In the genomic region with DNA sequence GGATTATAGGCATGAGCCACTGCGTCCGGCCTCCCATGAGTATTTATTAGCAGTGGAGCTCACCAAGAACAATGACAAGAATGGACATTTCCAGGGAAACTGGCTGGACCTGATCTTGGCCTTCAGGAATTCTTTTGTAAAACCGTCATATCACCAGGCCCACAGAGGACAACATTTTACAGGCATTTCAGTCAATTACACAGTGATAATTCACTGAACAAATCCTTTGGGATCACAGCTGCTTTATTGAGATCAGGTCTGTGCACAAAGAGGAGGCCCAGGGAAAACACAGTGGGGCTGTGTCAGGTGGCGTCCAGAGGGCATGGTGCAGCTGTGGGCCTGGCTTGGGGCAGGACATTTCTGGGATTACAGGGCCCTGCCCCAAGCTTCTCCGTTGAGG, we compare ENCODE assay signal across 22 cellular contexts. TPM values are rescaled to one million over a fixed set of nuclear protein-coding genes. Genes with fewer than 3 reads are reported as not detected.
"Had no signal": no experiment of that assay in that cellular context is flagged by ENCODE, and none has a peak within 500 bp of the region (broad histone marks: within the 10 kb centered on the region; RNA-seq: fewer than 3 reads in every experiment).

No MANE protein-coding gene starts in this region.

- H3K27ac Mint-ChIP-seq: activated CD4-positive, alpha-beta T cell treated with anti-CD3 and anti-CD28 coated beads, Interleukin-2, amount 10 ng/mL, durations not matched to agents 7 days and 5 days; activated CD8-positive, alpha-beta memory T cell treated with anti-CD3 and anti-CD28 coated beads, Interleukin-2, amount 10 ng/mL, durations not matched to agents 7 days and 5 days; activated CD8-positive, alpha-beta T cell treated with anti-CD3 and anti-CD28 coated beads for 36 hours; activated naive CD4-positive, alpha-beta T cell treated with anti-CD3 and anti-CD28 coated beads, Interleukin-2, amount 10 ng/mL, durations not matched to agents 7 days and 5 days; dendritic cell treated with granulocyte-macrophage colony-stimulating factor and Interleukin-4, amounts not matched to agents 40 ng/mL and 50 ng/mL, for 4 days; stimulated activated naive CD8-positive, alpha-beta T cell treated with anti-CD3 and anti-CD28 coated beads, Interleukin-15, Interleukin-2, amounts not matched to agents 100 ng/mL and 50 ng/mL, for 24 hours; T-helper 17 cell had no signal

- H3K4me3 Mint-ChIP-seq: activated CD4-positive, alpha-beta T cell treated with anti-CD3 and anti-CD28 coated beads, Interleukin-2, amount 10 ng/mL, durations not matched to agents 7 days and 5 days; activated CD8-positive, alpha-beta memory T cell treated with anti-CD3 and anti-CD28 coated beads, Interleukin-2, amount 10 ng/mL, durations not matched to agents 7 days and 5 days; activated CD8-positive, alpha-beta T cell treated with anti-CD3 and anti-CD28 coated beads for 36 hours; activated naive CD4-positive, alpha-beta T cell treated with anti-CD3 and anti-CD28 coated beads, Interleukin-2, amount 10 ng/mL, durations not matched to agents 7 days and 5 days; dendritic cell treated with granulocyte-macrophage colony-stimulating factor and Interleukin-4, amounts not matched to agents 40 ng/mL and 50 ng/mL, for 4 days; stimulated activated naive CD8-positive, alpha-beta T cell treated with anti-CD3 and anti-CD28 coated beads, Interleukin-15, Interleukin-2, amounts not matched to agents 100 ng/mL and 50 ng/mL, for 24 hours; T-helper 17 cell had no signal

- H3K27me3 Mint-ChIP-seq: activated CD4-positive, alpha-beta T cell treated with anti-CD3 and anti-CD28 coated beads, Interleukin-2, amount 10 ng/mL, durations not matched to agents 7 days and 5 days; activated CD8-positive, alpha-beta memory T cell treated with anti-CD3 and anti-CD28 coated beads, Interleukin-2, amount 10 ng/mL, durations not matched to agents 7 days and 5 days; activated CD8-positive, alpha-beta T cell treated with anti-CD3 and anti-CD28 coated beads for 36 hours; dendritic cell treated with granulocyte-macrophage colony-stimulating factor and Interleukin-4, amounts not matched to agents 40 ng/mL and 50 ng/mL, for 4 days; stimulated activated naive CD8-positive, alpha-beta T cell treated with anti-CD3 and anti-CD28 coated beads, Interleukin-15, Interleukin-2, amounts not matched to agents 100 ng/mL and 50 ng/mL, for 24 hours; T-helper 17 cell had no signal

- DNase-seq: activated CD4-positive, alpha-beta T cell treated with anti-CD3 and anti-CD28 coated beads, Interleukin-2, amount 10 ng/mL, durations not matched to agents 7 days and 5 days; activated CD8-positive, alpha-beta memory T cell treated with anti-CD3 and anti-CD28 coated beads, Interleukin-2, amount 10 ng/mL, durations not matched to agents 7 days and 5 days; activated CD8-positive, alpha-beta T cell treated with anti-CD3 and anti-CD28 coated beads for 36 hours; activated effector memory CD4-positive, alpha-beta T cell treated with anti-CD3 and anti-CD28 coated beads, Interleukin-2, amount 50 U/mL, for 16 hours; activated naive CD4-positive, alpha-beta T cell treated with anti-CD3 and anti-CD28 coated beads, Interleukin-2, amount 10 ng/mL, durations not matched to agents 7 days and 5 days; activated T-cell treated with anti-CD3 and anti-CD28 coated beads for 4 hours; amygdala; effector CD8-positive, alpha-beta T cell; left cardiac atrium; stimulated activated CD4-positive, alpha-beta T cell treated with anti-CD3 and anti-CD28 coated beads, Interleukin-12 subunit alpha, Interleukin-12 subunit beta, amount 100 ng/mL, for 4 hours; substantia nigra; SW 1271; T-helper 17 cell; thyroid gland had no signal

- H3K4me1 ChIP-seq: prostate gland, thyroid gland had no signal

- H3K36me3 ChIP-seq: prostate gland, thyroid gland had no signal

- H3K27me3 ChIP-seq: thyroid gland had no signal

- H3K9me3 ChIP-seq: prostate gland, thyroid gland had no signal

- H3K27ac ChIP-seq: prostate gland, thyroid gland had no signal

- H3K9me3 Mint-ChIP-seq: activated CD4-positive, alpha-beta T cell treated with anti-CD3 and anti-CD28 coated beads, Interleukin-2, amount 10 ng/mL, durations not matched to agents 7 days and 5 days; activated CD8-positive, alpha-beta T cell treated with anti-CD3 and anti-CD28 coated beads for 36 hours; activated naive CD4-positive, alpha-beta T cell treated with anti-CD3 and anti-CD28 coated beads, Interleukin-2, amount 10 ng/mL, durations not matched to agents 7 days and 5 days; dendritic cell treated with granulocyte-macrophage colony-stimulating factor and Interleukin-4, amounts not matched to agents 40 ng/mL and 50 ng/mL, for 4 days; stimulated activated naive CD8-positive, alpha-beta T cell treated with anti-CD3 and anti-CD28 coated beads, Interleukin-15, Interleukin-2, amounts not matched to agents 100 ng/mL and 50 ng/mL, for 24 hours had no signal

- H3K36me3 Mint-ChIP-seq: activated CD8-positive, alpha-beta memory T cell treated with anti-CD3 and anti-CD28 coated beads, Interleukin-2, amount 10 ng/mL, durations not matched to agents 7 days and 5 days; activated naive CD4-positive, alpha-beta T cell treated with anti-CD3 and anti-CD28 coated beads, Interleukin-2, amount 10 ng/mL, durations not matched to agents 7 days and 5 days had no signal

- ATAC-seq: activated CD4-positive, CD25-positive, alpha-beta regulatory T cell treated with anti-CD3 and anti-CD28 coated beads, Interleukin-2, amount 50 U/mL, for 24 hours; activated CD8-positive, alpha-beta memory T cell treated with anti-CD3 and anti-CD28 coated beads, Interleukin-2, amount 10 ng/mL, durations not matched to agents 7 days and 5 days; activated CD8-positive, alpha-beta T cell treated with anti-CD3 and anti-CD28 coated beads for 36 hours; esophagus mucosa; left cardiac atrium; T-helper 17 cell had no signal

- H3K4me3 ChIP-seq: prostate gland, thyroid gland had no signal

RNA-seq across cellular contexts. Expression of gene GTF2A1L, which starts 30.1 kb away (rescaled TPM):
- total RNA-seq: activated CD4-positive, alpha-beta T cell treated with anti-CD3 and anti-CD28 coated beads, Interleukin-2, amount 10 ng/mL, durations not matched to agents 7 days and 5 days; activated CD8-positive, alpha-beta memory T cell treated with anti-CD3 and anti-CD28 coated beads, Interleukin-2, amount 10 ng/mL, durations not matched to agents 7 days and 5 days; activated CD8-positive, alpha-beta T cell treated with anti-CD3 and anti-CD28 coated beads for 36 hours; chondrocyte; endothelial cell of umbilical vein; esophagus mucosa; frontal cortex; left cardiac atrium; T-helper 17 cell had no signal
